Comparison of ENCODE assay signal across 12 cellular contexts in the genomic region with DNA sequence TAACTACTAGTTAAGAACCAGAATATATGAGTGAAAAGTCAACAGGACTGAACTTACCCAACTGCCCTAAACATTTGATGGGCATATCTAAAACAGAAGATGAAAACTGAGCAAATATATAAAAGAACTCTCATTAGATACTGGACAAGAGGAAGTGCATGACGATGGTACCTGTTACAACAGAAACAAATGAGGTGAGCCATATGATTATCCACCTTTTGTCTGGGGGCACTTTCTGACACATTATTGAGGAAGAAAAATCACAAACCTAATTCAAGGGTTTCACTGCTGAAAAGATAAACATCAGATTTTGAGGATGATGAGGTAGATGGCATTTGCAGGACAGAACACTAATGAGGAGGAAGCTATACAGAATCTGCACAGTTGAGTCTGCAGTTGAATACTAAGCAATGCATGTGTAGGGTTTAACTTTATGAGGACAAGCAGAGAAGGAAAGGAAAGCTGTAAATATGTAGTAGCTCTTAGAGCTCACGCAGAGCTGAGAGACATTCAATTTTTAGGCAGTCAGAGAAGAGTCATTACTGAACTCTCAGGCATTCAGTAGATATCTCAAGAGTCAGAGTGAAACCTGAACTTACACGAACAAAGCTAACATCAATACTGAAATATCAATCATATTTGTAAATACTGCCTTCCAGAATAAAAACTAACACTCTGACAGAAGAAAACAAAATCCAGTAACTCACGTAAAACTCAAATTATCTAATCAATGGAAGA.
DNase-seq lines count a peak whose midpoint lies in the region; ATAC-seq and TF ChIP-seq lines count a peak whose summit lies in the region.
"Had no signal": no experiment of that assay in that cellular context is flagged by ENCODE, and none has a peak within 500 bp of the region (broad histone marks: within the 10 kb centered on the region; RNA-seq: fewer than 3 reads in every experiment).

No MANE protein-coding gene starts in this region.

- no peak overlapping the region for H3K23ac ChIP-seq in trophoblast cell (ENCODE audit: low read length)

- no peak overlapping the region for H3K4ac ChIP-seq in trophoblast cell (ENCODE audit: low read depth, low read length)

- H3K4me1 ChIP-seq in trophoblast cell (ENCODE audit: control insufficient read depth in 1 of 2, insufficient read depth in 2 of 2, low read length in 2 of 2): no peaks in the 10 kb centered on the region
- no peaks in the 10 kb centered on the region for H3K4me1 ChIP-seq in right cardiac atrium (ENCODE audit: control insufficient read depth, insufficient read depth, low read length)
- H3K4me1 ChIP-seq: spleen had no signal

- H3K79me2 ChIP-seq in trophoblast cell (ENCODE audit: control insufficient read depth, insufficient read depth, low read length, poor library complexity): no peaks in the 10 kb centered on the region

- no peaks in the 10 kb centered on the region for H3K9me3 ChIP-seq in trophoblast cell (ENCODE audit: insufficient read depth, low read depth, low read length)
- H3K9me3 ChIP-seq in right cardiac atrium (ENCODE audit: control insufficient read depth, low read length): no peaks in the 10 kb centered on the region

- no peak overlapping the region for H3K18ac ChIP-seq in trophoblast cell (ENCODE audit: low read length)

- DNase-seq in GM12864 (ENCODE audit: low read depth) (peak; percentile 78), GM19240 (ENCODE audit: insufficient read length, low spot score) (peak; percentile 14), left ventricle myocardium superior (no peak), NCI-H524 treated with DMSO at 0.1 percent for 48 hours (lab: John Stamatoyannopoulos, UW) (no peak), trophoblast cell (no peak), right cardiac atrium (no peak)
- DNase-seq: NCI-H1417, spleen had no signal

- ATAC-seq in HG02798 (IDR thresholded peaks at IDR 0.05; ENCODE audit: poor library complexity, unreplicated experiment) (peak; percentile 92), HG03571 (IDR thresholded peaks at IDR 0.05; ENCODE audit: unreplicated experiment) (peak; percentile 94), left ventricle myocardium superior (no peak), right cardiac atrium (no peak)
- ATAC-seq: HCT116 had no signal

- H4K91ac ChIP-seq in trophoblast cell (ENCODE audit: low read depth, low read length): no peak overlapping the region

- H3K9ac ChIP-seq in trophoblast cell (ENCODE audit: low read length): no peak overlapping the region

- H3K27me3 ChIP-seq in trophoblast cell (ENCODE audit: insufficient read depth, low read length): no peaks in the 10 kb centered on the region
- H3K27me3 ChIP-seq in right cardiac atrium (ENCODE audit: control insufficient read depth, insufficient read depth): no peaks in the 10 kb centered on the region
- H3K27me3 ChIP-seq: cardiac muscle cell, spleen had no signal

- H4K8ac ChIP-seq in trophoblast cell (ENCODE audit: low read depth, low read length): no peak overlapping the region

- H2BK12ac ChIP-seq in trophoblast cell (ENCODE audit: low read length): no peak overlapping the region

- no peak overlapping the region for H2AK5ac ChIP-seq in trophoblast cell (ENCODE audit: low read length)

- H3K27ac ChIP-seq in trophoblast cell (ENCODE audit: low read depth, low read length) (no peak overlapping the region), right cardiac atrium (ENCODE audit: low read length) (no peak overlapping the region)
- H3K27ac ChIP-seq: cardiac muscle cell, spleen had no signal

- H3K4me2 ChIP-seq in trophoblast cell (ENCODE audit: low read length): no peak overlapping the region

- no peak overlapping the region for H4K12ac ChIP-seq in trophoblast cell (ENCODE audit: low read depth, low read length)

- H2BK120ac ChIP-seq in trophoblast cell (ENCODE audit: insufficient read depth, low read length, poor library complexity): no peak overlapping the region

- WGBS in trophoblast cell (ENCODE audit: extremely low coverage, insufficient coverage, insufficient read length): no CpG with 5 or more reads among the region's 4 CpGs
- WGBS in right cardiac atrium: 91% methylated on average over 4 of the region's 4 CpGs

- no peaks in the 10 kb centered on the region for H3K79me1 ChIP-seq in trophoblast cell (ENCODE audit: low read length)

- intact Hi-C loops in left ventricle myocardium superior (cut with micrococcal nuclease) (no loop called here), right cardiac atrium (cut with DNase I) (no loop called here)

- no peak for TF ChIP-seq CTCF in GM12864 (IDR thresholded peaks at IDR 0.05; ENCODE audit: low read depth, low read length, missing control alignments)

- H3K36me3 ChIP-seq in trophoblast cell (ENCODE audit: control insufficient read depth in 1 of 2, insufficient read depth in 2 of 2, low read length in 2 of 2): no peaks in the 10 kb centered on the region
- H3K36me3 ChIP-seq: cardiac muscle cell had no signal

- H3K4me3 ChIP-seq in GM12864 (ENCODE audit: low read depth, low read length) (no peak overlapping the region), trophoblast cell (ENCODE audit: low read depth, low read length) (no peak overlapping the region), right cardiac atrium (ENCODE audit: low read length) (no peak overlapping the region)
- H3K4me3 ChIP-seq: cardiac muscle cell, spleen had no signal

- H2AFZ ChIP-seq in trophoblast cell (ENCODE audit: insufficient read depth, low read length, poor library complexity): no peak overlapping the region

- no peak overlapping the region for H2BK5ac ChIP-seq in trophoblast cell (ENCODE audit: low read depth, low read length, poor library complexity)

- H3K14ac ChIP-seq in trophoblast cell (ENCODE audit: low read length): no peak overlapping the region

Comparison
In these comparisons a context has a peak if more than half of its experiments do, and no peak if none do; other contexts are left out.
1. DNase-seq: peak in GM12864 (single experiment) and GM19240 (single experiment); none in left ventricle myocardium superior (single experiment), NCI-H524 treated with DMSO at 0.1 percent for 48 hours (single experiment), trophoblast cell (0 of 2) and right cardiac atrium (0 of 3).
2. ATAC-seq: peak in HG02798 (single experiment) and HG03571 (single experiment); none in left ventricle myocardium superior (single experiment) and right cardiac atrium (0 of 2).